1 cellular context compared by ENCODE assay signal in genomic region chr3:13111173-13111873, GRCh38.
TF ChIP-seq lines count a peak whose summit lies in the region.

No MANE protein-coding gene starts in this region.

TF ChIP-seq in HEK293, 187 proteins besides CTCF, POLR2A, EP300 and RAD21 (continued from another document):
- TF ChIP-seq KLF9 (tag by site-specific recombination; IDR thresholded peaks at IDR 0.05; ENCODE audit: low read depth) (no peak), ZNF2 (tag by site-specific recombination; IDR thresholded peaks at IDR 0.05) (no peak), ZNF580 (tag by site-specific recombination; IDR thresholded peaks at IDR 0.05) (no peak), ZNF629 (tag by site-specific recombination; IDR thresholded peaks at IDR 0.05) (peak; percentile 78), ZFP37 (tag by site-specific recombination; IDR thresholded peaks at IDR 0.05) (no peak)
